Comparison of ENCODE assay signal across 8 cellular contexts in genomic region chr9:136991993-136992818, GRCh38. TPM values are rescaled to one million over a fixed set of nuclear protein-coding genes. Genes with fewer than 3 reads are reported as not detected.
DNase-seq lines count a peak whose midpoint lies in the region; ATAC-seq and TF ChIP-seq lines count a peak whose summit lies in the region.

Gene PAXX, plus strand, starts transcription at chr9:136992422. Its CDS starts 22 bp downstream, at chr9:136992444.

- peak; percentile 77 for ATAC-seq in HG03066 (IDR thresholded peaks at IDR 0.05; ENCODE audit: low read depth, unreplicated experiment)
- ATAC-seq in activated B cell treated with CpG ODN at 0.5 μM for 24 hours (ENCODE audit: low read depth), result peak; percentile 91

- no peaks in the 10 kb centered on the region for H3K9me3 Mint-ChIP-seq in activated B cell treated with CpG ODN at 0.5 μM for 24 hours

- peak; percentile 56 for TF ChIP-seq POLR2A in GM18526 (IDR thresholded peaks at IDR 0.05; ENCODE audit: extremely low read depth, insufficient read length)

- H2AFZ ChIP-seq in ACC112 (ENCODE audit: low read length, unreplicated experiment), result no peak within 1 kb of the TSS

- H3K4me1 ChIP-seq in ACC112 (ENCODE audit: control insufficient read depth, insufficient read depth, low read length, unreplicated experiment), result peaks cover 26% of the 10 kb centered on the region

- H3K79me2 ChIP-seq in ACC112 (ENCODE audit: control insufficient read depth, insufficient read depth, low read length, unreplicated experiment), result peaks cover 11% of the 10 kb centered on the region

- POLR2A ChIA-PET in activated B cell treated with CpG ODN at 0.5 μM for 24 hours (lab: Charles Lee), result interaction anchor here (0.6 to 3.1 kb wide), 18 partner anchors 9 to 304 kb away, joined by 3 to 38 read pairs (median 6); partner anchors contain the start of genes AJM1, FBXW5, MAN1B1 and RABL6

- no peaks in the 10 kb centered on the region for H3K27me3 ChIP-seq in ACC112 (ENCODE audit: insufficient read depth, low read length)

- H3K4me3 Mint-ChIP-seq in activated B cell treated with CpG ODN at 0.5 μM for 24 hours, result peak within 1 kb of the TSS; percentile 86

- H3K27ac ChIP-seq in ACC112 (ENCODE audit: low read depth, low read length), result peak within 1 kb of the TSS; percentile 69; the same call in 1 of the 2 replicates

- peak within 1 kb of the TSS; percentile 84 for H3K27ac Mint-ChIP-seq in activated B cell treated with CpG ODN at 0.5 μM for 24 hours

- peaks cover 6% of the 10 kb centered on the region for H3K27me3 Mint-ChIP-seq in activated B cell treated with CpG ODN at 0.5 μM for 24 hours

- H3K4me1 Mint-ChIP-seq in activated B cell treated with CpG ODN at 0.5 μM for 24 hours, result peaks cover 33% of the 10 kb centered on the region

- peak; percentile 80 for DNase-seq in NCI-H2227 (lab: John Stamatoyannopoulos, UW; ENCODE audit: unreplicated experiment)
- peak; percentile 94 for DNase-seq in activated B cell treated with CpG ODN at 0.5 μM for 24 hours
- DNase-seq in cardiac fibroblast (ENCODE audit: low read depth in 2 of 2), result peak; percentile 88 to 94
- peak; percentile 90 for DNase-seq in iris pigment epithelial cell (ENCODE audit: low read depth)
- DNase-seq in stimulated activated CD4-positive, alpha-beta T cell treated with anti-CD3 and anti-CD28 coated beads, Interleukin-12 subunit alpha, Interleukin-12 subunit beta, amount 100 ng/mL, for 24 hours (ENCODE audit: low read depth in 2 of 2), result peak; percentile 82 to 93

- H3K36me3 ChIP-seq in ACC112 (ENCODE audit: insufficient read depth, low read length), result no peaks in the 10 kb centered on the region

- CTCF ChIA-PET in activated B cell treated with CpG ODN at 0.5 μM for 24 hours (lab: Charles Lee), result interaction anchor here (1.0 to 2.4 kb wide), 5 partner anchors 37 to 54 kb away, joined by 3 to 8 read pairs (median 4); partner anchors contain the start of gene FUT7

- H3K36me3 Mint-ChIP-seq in activated B cell treated with CpG ODN at 0.5 μM for 24 hours (ENCODE audit: low read depth), result peaks cover 7% of the 10 kb centered on the region

- intact Hi-C loops in activated B cell treated with CpG ODN at 0.5 μM for 24 hours (cut with micrococcal nuclease), result loop anchor here (1.0 to 5.0 kb wide), 8 partner anchors 14 to 1030 kb away; partner anchors contain the start of genes ABCA2, FBXW5, PHPT1 and RABL6

- no peak for TF ChIP-seq CTCF in activated B cell treated with CpG ODN at 0.5 μM for 24 hours (IDR thresholded peaks at IDR 0.05)
- no peak for TF ChIP-seq CTCF in cardiac fibroblast (IDR thresholded peaks at IDR 0.05; ENCODE audit: low read depth, low read length)

- H3K4me3 ChIP-seq in ACC112 (ENCODE audit: low read depth, low read length) (peak within 1 kb of the TSS; percentile 92), cardiac fibroblast (replicated peaks in 1 of 2; ENCODE audit: low read depth in 2 of 2, low read length in 2 of 2) (peak within 1 kb of the TSS; percentile 71 to 73)

RNA-seq across cellular contexts. Expression of gene PAXX, which starts in this region (rescaled TPM):
- 43.4 and 47.8 TPM in 2 replicates for total RNA-seq in activated B cell treated with CpG ODN at 0.5 μM for 24 hours

Comparison
In these comparisons a context has a peak if more than half of its experiments do, and no peak if none do; other contexts are left out.
1. Peak in every context shown above with its lines: DNase-seq, ATAC-seq, H3K4me3 ChIP-seq and H3K27ac ChIP-seq.